Comparison of ENCODE assay signal across 26 cellular contexts in the genomic region with DNA sequence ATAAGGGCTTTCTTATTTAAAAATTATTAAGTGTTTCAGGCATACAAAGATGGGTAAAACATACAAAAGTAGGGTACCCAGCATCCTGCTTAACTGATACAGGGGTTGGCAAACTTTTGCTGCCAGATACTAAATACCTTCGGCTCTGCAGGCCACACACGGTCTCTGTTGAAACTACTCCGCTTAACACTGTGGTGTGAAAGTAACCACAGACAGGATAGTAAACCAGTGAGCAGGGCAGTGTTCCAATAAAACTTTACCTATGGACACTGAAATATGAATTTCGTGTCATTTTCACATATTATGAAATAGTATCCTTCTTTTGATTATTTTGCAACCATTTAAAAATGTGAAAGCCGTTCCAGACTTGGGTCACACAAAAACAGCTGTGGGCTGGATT.
"Had no signal": no experiment of that assay in that cellular context is flagged by ENCODE, and none has a peak within 500 bp of the region (broad histone marks: within the 10 kb centered on the region; RNA-seq: fewer than 3 reads in every experiment).

No MANE protein-coding gene starts in this region.

- H3K27ac ChIP-seq: left lung, lower lobe of right lung, thoracic aorta, WERI-Rb-1 had no signal

- H3K9me3 ChIP-seq: gastrocnemius medialis had no signal

- H3K36me3 ChIP-seq: gastrocnemius medialis, left lung, lower lobe of right lung, thoracic aorta had no signal

- H3K4me3 ChIP-seq: gastrocnemius medialis, left lung, lower lobe of right lung, thoracic aorta had no signal

- H3K4me1 ChIP-seq: gastrocnemius medialis, left lung, lower lobe of right lung had no signal

- FAIRE-seq: colon, islet of Langerhans had no signal

- DNase-seq: activated CD4-positive, alpha-beta T cell treated with anti-CD3 and anti-CD28 coated beads for 48 hours; activated CD4-positive, alpha-beta T cell treated with anti-CD3 and anti-CD28 coated beads, Interleukin-2, amount 50 U/mL, for 48 hours; activated CD8-positive, alpha-beta memory T cell treated with anti-CD3 and anti-CD28 coated beads for 24 hours; activated gamma-delta T cell; activated naive CD4-positive, alpha-beta T cell treated with anti-CD3 and anti-CD28 coated beads, Interleukin-2, amount 50 U/mL, for 16 hours; activated naive CD8-positive, alpha-beta T cell treated with anti-CD3 and anti-CD28 coated beads, Interleukin-2, amount 50 U/mL, for 24 hours; anterior cingulate cortex; dermis blood vessel endothelial cell; effector CD4-positive, alpha-beta T cell; gastrocnemius medialis; glutamatergic neuron; left lung; lower lobe of right lung; mesendoderm; posterior cingulate gyrus; right cardiac atrium; stimulated activated CD4-positive, alpha-beta T cell treated with anti-CD3 and anti-CD28 coated beads, Interleukin-12 subunit alpha, Interleukin-12 subunit beta, amount 100 ng/mL, for 4 hours; stimulated activated CD4-positive, alpha-beta T cell treated with anti-CD3 and anti-CD28 coated beads, Interleukin-4, amount 100 ng/mL, for 1 hour; stimulated activated naive CD8-positive, alpha-beta T cell treated with anti-CD3 and anti-CD28 coated beads, Interleukin-15, Interleukin-2, amounts not matched to agents 100 U/mL and 50 U/mL, for 24 hours; T-helper 17 cell; T1000; WERI-Rb-1 had no signal

- ATAC-seq: activated CD4-positive, CD25-positive, alpha-beta regulatory T cell treated with anti-CD3 and anti-CD28 coated beads, Interleukin-2, amount 50 U/mL, for 24 hours; activated naive CD8-positive, alpha-beta T cell treated with anti-CD3 and anti-CD28 coated beads, Interleukin-2, amount 50 U/mL, for 24 hours; gastrocnemius medialis; left lung; lower lobe of right lung; right cardiac atrium; stimulated activated naive CD8-positive, alpha-beta T cell treated with anti-CD3 and anti-CD28 coated beads, Interleukin-15, Interleukin-2, amounts not matched to agents 100 U/mL and 50 U/mL, for 24 hours; T-helper 17 cell had no signal

- H3K27me3 ChIP-seq: gastrocnemius medialis had no signal
